ENCODE assay signal across 7 cellular contexts in genomic region chrX:12771445-12772069, GRCh38. TPM values are rescaled to one million over a fixed set of nuclear protein-coding genes. Genes with fewer than 3 reads are reported as not detected.
DNase-seq lines count a peak whose midpoint lies in the region; ATAC-seq and TF ChIP-seq lines count a peak whose summit lies in the region.

No MANE protein-coding gene starts in this region.

- peak; percentile 99 for ATAC-seq in GM18511 (IDR thresholded peaks at IDR 0.05; ENCODE audit: unreplicated experiment)
- ATAC-seq in HG02623 (IDR thresholded peaks at IDR 0.05; ENCODE audit: unreplicated experiment): peak; percentile 99
- ATAC-seq in foreskin keratinocyte: peak; percentile 81
- ATAC-seq in sciatic nerve: peak; percentile 71

- no peaks in the 10 kb centered on the region for H3K27me3 ChIP-seq in foreskin keratinocyte

- peak; percentile 71 for DNase-seq in NOMO-1 treated with DMSO at 0.1 percent for 48 hours (lab: John Stamatoyannopoulos, UW; ENCODE audit: unreplicated experiment)
- DNase-seq in activated T-cell treated with anti-CD3 and anti-CD28 coated beads, Interleukin-2, amount 50 U/mL, for 48 hours: peak; percentile 74 to 79
- DNase-seq in foreskin keratinocyte: peak in 1 of 2 donors; percentile 15
- DNase-seq in sciatic nerve (ENCODE audit: low spot score): peak; percentile 59
- no peak for DNase-seq in NCI-H2029 treated with DMSO at 0.1 percent for 48 hours (lab: John Stamatoyannopoulos, UW)

- peak; percentile 77 for TF ChIP-seq CTCF in foreskin keratinocyte (conservative IDR thresholded peaks at IDR 0.05)

- no peak overlapping the region for H3K27ac ChIP-seq in foreskin keratinocyte

- no peaks in the 10 kb centered on the region for H3K4me1 ChIP-seq in foreskin keratinocyte

- intact Hi-C loops in sciatic nerve (cut with DNase I): no loop called here

RNA-seq across cellular contexts. Expression of gene PRPS2, which starts 19.7 kb away (rescaled TPM):
- total RNA-seq in foreskin keratinocyte (61.7 and 65.6 TPM in 2 replicates), sciatic nerve (45.1 TPM)
- 28.2 and 34.0 TPM in 2 replicates for polyA plus RNA-seq in foreskin keratinocyte
